Comparison of ENCODE assay signal across 1 cellular context in the genomic region with DNA sequence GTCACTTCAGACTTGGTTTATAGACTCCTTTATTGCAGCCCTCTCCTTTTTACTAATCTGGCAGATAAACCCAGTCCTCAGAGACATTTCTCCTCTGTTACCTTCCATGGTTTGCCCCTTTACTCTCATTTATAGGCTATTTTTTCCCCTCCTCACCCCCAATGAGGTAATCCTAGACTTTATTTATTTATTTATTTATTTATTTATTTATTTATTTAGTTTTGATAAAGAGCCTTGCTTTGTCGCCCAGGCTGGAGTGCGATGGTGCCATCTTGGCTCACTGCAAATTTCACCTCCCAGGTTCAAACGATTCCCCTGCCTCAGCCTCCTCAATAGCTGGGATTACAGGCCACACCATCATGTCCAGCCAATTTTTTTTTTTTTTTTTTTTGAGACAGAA.
TF ChIP-seq lines count a peak whose summit lies in the region.

No MANE protein-coding gene starts in this region.

TF ChIP-seq in HEK293, 187 proteins besides CTCF, POLR2A, EP300 and RAD21 (continued from another document and continues in another):
- TF ChIP-seq, protein P1, sequence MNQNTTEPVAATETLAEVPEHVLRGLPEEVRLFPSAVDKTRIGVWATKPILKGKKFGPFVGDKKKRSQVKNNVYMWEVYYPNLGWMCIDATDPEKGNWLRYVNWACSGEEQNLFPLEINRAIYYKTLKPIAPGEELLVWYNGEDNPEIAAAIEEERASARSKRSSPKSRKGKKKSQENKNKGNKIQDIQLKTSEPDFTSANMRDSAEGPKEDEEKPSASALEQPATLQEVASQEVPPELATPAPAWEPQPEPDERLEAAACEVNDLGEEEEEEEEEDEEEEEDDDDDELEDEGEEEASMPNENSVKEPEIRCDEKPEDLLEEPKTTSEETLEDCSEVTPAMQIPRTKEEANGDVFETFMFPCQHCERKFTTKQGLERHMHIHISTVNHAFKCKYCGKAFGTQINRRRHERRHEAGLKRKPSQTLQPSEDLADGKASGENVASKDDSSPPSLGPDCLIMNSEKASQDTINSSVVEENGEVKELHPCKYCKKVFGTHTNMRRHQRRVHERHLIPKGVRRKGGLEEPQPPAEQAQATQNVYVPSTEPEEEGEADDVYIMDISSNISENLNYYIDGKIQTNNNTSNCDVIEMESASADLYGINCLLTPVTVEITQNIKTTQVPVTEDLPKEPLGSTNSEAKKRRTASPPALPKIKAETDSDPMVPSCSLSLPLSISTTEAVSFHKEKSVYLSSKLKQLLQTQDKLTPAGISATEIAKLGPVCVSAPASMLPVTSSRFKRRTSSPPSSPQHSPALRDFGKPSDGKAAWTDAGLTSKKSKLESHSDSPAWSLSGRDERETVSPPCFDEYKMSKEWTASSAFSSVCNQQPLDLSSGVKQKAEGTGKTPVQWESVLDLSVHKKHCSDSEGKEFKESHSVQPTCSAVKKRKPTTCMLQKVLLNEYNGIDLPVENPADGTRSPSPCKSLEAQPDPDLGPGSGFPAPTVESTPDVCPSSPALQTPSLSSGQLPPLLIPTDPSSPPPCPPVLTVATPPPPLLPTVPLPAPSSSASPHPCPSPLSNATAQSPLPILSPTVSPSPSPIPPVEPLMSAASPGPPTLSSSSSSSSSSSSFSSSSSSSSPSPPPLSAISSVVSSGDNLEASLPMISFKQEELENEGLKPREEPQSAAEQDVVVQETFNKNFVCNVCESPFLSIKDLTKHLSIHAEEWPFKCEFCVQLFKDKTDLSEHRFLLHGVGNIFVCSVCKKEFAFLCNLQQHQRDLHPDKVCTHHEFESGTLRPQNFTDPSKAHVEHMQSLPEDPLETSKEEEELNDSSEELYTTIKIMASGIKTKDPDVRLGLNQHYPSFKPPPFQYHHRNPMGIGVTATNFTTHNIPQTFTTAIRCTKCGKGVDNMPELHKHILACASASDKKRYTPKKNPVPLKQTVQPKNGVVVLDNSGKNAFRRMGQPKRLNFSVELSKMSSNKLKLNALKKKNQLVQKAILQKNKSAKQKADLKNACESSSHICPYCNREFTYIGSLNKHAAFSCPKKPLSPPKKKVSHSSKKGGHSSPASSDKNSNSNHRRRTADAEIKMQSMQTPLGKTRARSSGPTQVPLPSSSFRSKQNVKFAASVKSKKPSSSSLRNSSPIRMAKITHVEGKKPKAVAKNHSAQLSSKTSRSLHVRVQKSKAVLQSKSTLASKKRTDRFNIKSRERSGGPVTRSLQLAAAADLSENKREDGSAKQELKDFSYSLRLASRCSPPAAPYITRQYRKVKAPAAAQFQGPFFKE (tag by site-specific recombination; IDR thresholded peaks at IDR 0.05; ENCODE audit: borderline replicate concordance), result no peak
- TF ChIP-seq ZNF621 (tag by site-specific recombination; IDR thresholded peaks at IDR 0.05), result no peak
- no peak for TF ChIP-seq ZNF211 (tag by site-specific recombination; IDR thresholded peaks at IDR 0.05; ENCODE audit: low read depth)
- TF ChIP-seq, protein P2, sequence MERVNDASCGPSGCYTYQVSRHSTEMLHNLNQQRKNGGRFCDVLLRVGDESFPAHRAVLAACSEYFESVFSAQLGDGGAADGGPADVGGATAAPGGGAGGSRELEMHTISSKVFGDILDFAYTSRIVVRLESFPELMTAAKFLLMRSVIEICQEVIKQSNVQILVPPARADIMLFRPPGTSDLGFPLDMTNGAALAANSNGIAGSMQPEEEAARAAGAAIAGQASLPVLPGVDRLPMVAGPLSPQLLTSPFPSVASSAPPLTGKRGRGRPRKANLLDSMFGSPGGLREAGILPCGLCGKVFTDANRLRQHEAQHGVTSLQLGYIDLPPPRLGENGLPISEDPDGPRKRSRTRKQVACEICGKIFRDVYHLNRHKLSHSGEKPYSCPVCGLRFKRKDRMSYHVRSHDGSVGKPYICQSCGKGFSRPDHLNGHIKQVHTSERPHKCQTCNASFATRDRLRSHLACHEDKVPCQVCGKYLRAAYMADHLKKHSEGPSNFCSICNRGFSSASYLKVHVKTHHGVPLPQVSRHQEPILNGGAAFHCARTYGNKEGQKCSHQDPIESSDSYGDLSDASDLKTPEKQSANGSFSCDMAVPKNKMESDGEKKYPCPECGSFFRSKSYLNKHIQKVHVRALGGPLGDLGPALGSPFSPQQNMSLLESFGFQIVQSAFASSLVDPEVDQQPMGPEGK (tag by site-specific recombination; IDR thresholded peaks at IDR 0.05), result no peak
- no peak for TF ChIP-seq ZBTB20 (tag by site-specific recombination; IDR thresholded peaks at IDR 0.05)
- no peak for TF ChIP-seq ZNF76 (tag by site-specific recombination; IDR thresholded peaks at IDR 0.05; ENCODE audit: borderline replicate concordance, low read depth)
- no peak for TF ChIP-seq SCRT2 (tag by site-specific recombination; IDR thresholded peaks at IDR 0.05)
- TF ChIP-seq ZNF221 (tag by site-specific recombination; IDR thresholded peaks at IDR 0.05; ENCODE audit: borderline replicate concordance), result no peak
- no peak for TF ChIP-seq YY2 (tag by site-specific recombination; IDR thresholded peaks at IDR 0.05)
- no peak for TF ChIP-seq EGR2 (tag by site-specific recombination; IDR thresholded peaks at IDR 0.05; ENCODE audit: low read depth)
- TF ChIP-seq ZNF132 (tag by site-specific recombination; IDR thresholded peaks at IDR 0.05; ENCODE audit: borderline replicate concordance), result no peak
- no peak for TF ChIP-seq ZNF184 (tag by site-specific recombination; IDR thresholded peaks at IDR 0.05)
- TF ChIP-seq SP2 (tag by site-specific recombination; IDR thresholded peaks at IDR 0.05), result no peak
- peak; percentile 84 for TF ChIP-seq ZNF426 (tag by site-specific recombination; IDR thresholded peaks at IDR 0.05)
- no peak for TF ChIP-seq ZFP41 (tag by site-specific recombination; IDR thresholded peaks at IDR 0.05; ENCODE audit: borderline replicate concordance)
- no peak for TF ChIP-seq ZSCAN16 (tag by site-specific recombination; IDR thresholded peaks at IDR 0.05)
- TF ChIP-seq, protein P3, sequence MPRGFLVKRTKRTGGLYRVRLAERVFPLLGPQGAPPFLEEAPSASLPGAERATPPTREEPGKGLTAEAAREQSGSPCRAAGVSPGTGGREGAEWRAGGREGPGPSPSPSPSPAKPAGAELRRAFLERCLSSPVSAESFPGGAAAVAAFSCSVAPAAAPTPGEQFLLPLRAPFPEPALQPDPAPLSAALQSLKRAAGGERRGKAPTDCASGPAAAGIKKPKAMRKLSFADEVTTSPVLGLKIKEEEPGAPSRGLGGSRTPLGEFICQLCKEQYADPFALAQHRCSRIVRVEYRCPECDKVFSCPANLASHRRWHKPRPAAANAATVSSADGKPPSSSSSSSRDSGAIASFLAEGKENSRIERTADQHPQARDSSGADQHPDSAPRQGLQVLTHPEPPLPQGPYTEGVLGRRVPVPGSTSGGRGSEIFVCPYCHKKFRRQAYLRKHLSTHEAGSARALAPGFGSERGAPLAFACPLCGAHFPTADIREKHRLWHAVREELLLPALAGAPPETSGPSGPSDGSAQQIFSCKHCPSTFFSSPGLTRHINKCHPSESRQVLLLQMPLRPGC (tag by site-specific recombination; IDR thresholded peaks at IDR 0.05), result no peak
- TF ChIP-seq ZNF274 (IDR thresholded peaks at IDR 0.05; ENCODE audit: low read length), result no peak
- TF ChIP-seq ZNF274 (tag by site-specific recombination; IDR thresholded peaks at IDR 0.05; ENCODE audit: borderline replicate concordance), result no peak
- no peak for TF ChIP-seq ZNF175 (tag by site-specific recombination; IDR thresholded peaks at IDR 0.05)
- TF ChIP-seq MYNN (tag by site-specific recombination; IDR thresholded peaks at IDR 0.05; ENCODE audit: borderline replicate concordance), result no peak
- TF ChIP-seq ZEB2 (tag by site-specific recombination; IDR thresholded peaks at IDR 0.05), result no peak
- peak; percentile 52; the same call in 1 of the 2 replicates for TF ChIP-seq ZXDB (tag by site-specific recombination; IDR thresholded peaks at IDR 0.05)
- TF ChIP-seq, protein P4, sequence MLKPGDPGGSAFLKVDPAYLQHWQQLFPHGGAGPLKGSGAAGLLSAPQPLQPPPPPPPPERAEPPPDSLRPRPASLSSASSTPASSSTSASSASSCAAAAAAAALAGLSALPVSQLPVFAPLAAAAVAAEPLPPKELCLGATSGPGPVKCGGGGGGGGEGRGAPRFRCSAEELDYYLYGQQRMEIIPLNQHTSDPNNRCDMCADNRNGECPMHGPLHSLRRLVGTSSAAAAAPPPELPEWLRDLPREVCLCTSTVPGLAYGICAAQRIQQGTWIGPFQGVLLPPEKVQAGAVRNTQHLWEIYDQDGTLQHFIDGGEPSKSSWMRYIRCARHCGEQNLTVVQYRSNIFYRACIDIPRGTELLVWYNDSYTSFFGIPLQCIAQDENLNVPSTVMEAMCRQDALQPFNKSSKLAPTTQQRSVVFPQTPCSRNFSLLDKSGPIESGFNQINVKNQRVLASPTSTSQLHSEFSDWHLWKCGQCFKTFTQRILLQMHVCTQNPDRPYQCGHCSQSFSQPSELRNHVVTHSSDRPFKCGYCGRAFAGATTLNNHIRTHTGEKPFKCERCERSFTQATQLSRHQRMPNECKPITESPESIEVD (tag by site-specific recombination; IDR thresholded peaks at IDR 0.05), result no peak
- TF ChIP-seq ZNF366 (tag by site-specific recombination; conservative IDR thresholded peaks at IDR 0.05), result no peak
- TF ChIP-seq, protein P5, sequence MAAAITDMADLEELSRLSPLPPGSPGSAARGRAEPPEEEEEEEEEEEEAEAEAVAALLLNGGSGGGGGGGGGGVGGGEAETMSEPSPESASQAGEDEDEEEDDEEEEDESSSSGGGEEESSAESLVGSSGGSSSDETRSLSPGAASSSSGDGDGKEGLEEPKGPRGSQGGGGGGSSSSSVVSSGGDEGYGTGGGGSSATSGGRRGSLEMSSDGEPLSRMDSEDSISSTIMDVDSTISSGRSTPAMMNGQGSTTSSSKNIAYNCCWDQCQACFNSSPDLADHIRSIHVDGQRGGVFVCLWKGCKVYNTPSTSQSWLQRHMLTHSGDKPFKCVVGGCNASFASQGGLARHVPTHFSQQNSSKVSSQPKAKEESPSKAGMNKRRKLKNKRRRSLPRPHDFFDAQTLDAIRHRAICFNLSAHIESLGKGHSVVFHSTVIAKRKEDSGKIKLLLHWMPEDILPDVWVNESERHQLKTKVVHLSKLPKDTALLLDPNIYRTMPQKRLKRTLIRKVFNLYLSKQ (tag by site-specific recombination; IDR thresholded peaks at IDR 0.05; ENCODE audit: borderline replicate concordance), result 0 out of 2 replicates have a peak, but pooled peaks have one; percentile 15
- no peak for TF ChIP-seq ZNF2 (tag by site-specific recombination; IDR thresholded peaks at IDR 0.05)
- TF ChIP-seq ZNF121 (tag by site-specific recombination; IDR thresholded peaks at IDR 0.05), result no peak
- TF ChIP-seq ZNF324 (tag by site-specific recombination; IDR thresholded peaks at IDR 0.05), result no peak
- TF ChIP-seq, protein P6, sequence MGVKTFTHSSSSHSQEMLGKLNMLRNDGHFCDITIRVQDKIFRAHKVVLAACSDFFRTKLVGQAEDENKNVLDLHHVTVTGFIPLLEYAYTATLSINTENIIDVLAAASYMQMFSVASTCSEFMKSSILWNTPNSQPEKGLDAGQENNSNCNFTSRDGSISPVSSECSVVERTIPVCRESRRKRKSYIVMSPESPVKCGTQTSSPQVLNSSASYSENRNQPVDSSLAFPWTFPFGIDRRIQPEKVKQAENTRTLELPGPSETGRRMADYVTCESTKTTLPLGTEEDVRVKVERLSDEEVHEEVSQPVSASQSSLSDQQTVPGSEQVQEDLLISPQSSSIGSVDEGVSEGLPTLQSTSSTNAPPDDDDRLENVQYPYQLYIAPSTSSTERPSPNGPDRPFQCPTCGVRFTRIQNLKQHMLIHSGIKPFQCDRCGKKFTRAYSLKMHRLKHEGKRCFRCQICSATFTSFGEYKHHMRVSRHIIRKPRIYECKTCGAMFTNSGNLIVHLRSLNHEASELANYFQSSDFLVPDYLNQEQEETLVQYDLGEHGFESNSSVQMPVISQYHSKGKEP (tag by site-specific recombination; IDR thresholded peaks at IDR 0.05), result no peak
- no peak for TF ChIP-seq ZFP3 (tag by site-specific recombination; IDR thresholded peaks at IDR 0.05; ENCODE audit: low read depth)
- TF ChIP-seq ZNF510 (tag by site-specific recombination; IDR thresholded peaks at IDR 0.05; ENCODE audit: insufficient replicate concordance), result peak; percentile 73
- no peak for TF ChIP-seq OSR2 (tag by site-specific recombination; IDR thresholded peaks at IDR 0.05)
- TF ChIP-seq ZNF585B (tag by site-specific recombination; IDR thresholded peaks at IDR 0.05), result no peak
- no peak for TF ChIP-seq ZNF423 (tag by site-specific recombination; IDR thresholded peaks at IDR 0.05)
- no peak for TF ChIP-seq ZNF112 (tag by site-specific recombination; IDR thresholded peaks at IDR 0.05)
- TF ChIP-seq SALL2 (tag by site-specific recombination; IDR thresholded peaks at IDR 0.05; ENCODE audit: borderline replicate concordance), result no peak
- TF ChIP-seq GLIS2 (tag by site-specific recombination; IDR thresholded peaks at IDR 0.05), result no peak
- TF ChIP-seq, protein P7, sequence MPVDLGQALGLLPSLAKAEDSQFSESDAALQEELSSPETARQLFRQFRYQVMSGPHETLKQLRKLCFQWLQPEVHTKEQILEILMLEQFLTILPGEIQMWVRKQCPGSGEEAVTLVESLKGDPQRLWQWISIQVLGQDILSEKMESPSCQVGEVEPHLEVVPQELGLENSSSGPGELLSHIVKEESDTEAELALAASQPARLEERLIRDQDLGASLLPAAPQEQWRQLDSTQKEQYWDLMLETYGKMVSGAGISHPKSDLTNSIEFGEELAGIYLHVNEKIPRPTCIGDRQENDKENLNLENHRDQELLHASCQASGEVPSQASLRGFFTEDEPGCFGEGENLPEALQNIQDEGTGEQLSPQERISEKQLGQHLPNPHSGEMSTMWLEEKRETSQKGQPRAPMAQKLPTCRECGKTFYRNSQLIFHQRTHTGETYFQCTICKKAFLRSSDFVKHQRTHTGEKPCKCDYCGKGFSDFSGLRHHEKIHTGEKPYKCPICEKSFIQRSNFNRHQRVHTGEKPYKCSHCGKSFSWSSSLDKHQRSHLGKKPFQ (tag by site-specific recombination; IDR thresholded peaks at IDR 0.05), result no peak
- TF ChIP-seq SP3 (tag by site-specific recombination; IDR thresholded peaks at IDR 0.05), result no peak
- no peak for TF ChIP-seq KLF10 (tag by site-specific recombination; IDR thresholded peaks at IDR 0.05)
- TF ChIP-seq ZNF624 (tag by site-specific recombination; IDR thresholded peaks at IDR 0.05), result no peak
- peak; percentile 26; the same call in 1 of the 2 replicates for TF ChIP-seq ZNF501 (tag by site-specific recombination; IDR thresholded peaks at IDR 0.05)
- TF ChIP-seq ZNF654 (tag by site-specific recombination; IDR thresholded peaks at IDR 0.05; ENCODE audit: low read depth), result peak; percentile 31; the same call in 1 of the 2 replicates
- TF ChIP-seq GFI1B (tag by site-specific recombination; IDR thresholded peaks at IDR 0.05), result no peak
- no peak for TF ChIP-seq ZFHX2 (tag by site-specific recombination; conservative IDR thresholded peaks at IDR 0.05)
- 0 out of 2 replicates have a peak, but pooled peaks have one; percentile 35 for TF ChIP-seq RBAK (tag by site-specific recombination; IDR thresholded peaks at IDR 0.05)
- TF ChIP-seq, protein P8, sequence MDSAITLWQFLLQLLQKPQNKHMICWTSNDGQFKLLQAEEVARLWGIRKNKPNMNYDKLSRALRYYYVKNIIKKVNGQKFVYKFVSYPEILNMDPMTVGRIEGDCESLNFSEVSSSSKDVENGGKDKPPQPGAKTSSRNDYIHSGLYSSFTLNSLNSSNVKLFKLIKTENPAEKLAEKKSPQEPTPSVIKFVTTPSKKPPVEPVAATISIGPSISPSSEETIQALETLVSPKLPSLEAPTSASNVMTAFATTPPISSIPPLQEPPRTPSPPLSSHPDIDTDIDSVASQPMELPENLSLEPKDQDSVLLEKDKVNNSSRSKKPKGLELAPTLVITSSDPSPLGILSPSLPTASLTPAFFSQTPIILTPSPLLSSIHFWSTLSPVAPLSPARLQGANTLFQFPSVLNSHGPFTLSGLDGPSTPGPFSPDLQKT (IDR thresholded peaks at IDR 0.05; ENCODE audit: borderline replicate concordance, low read depth, low read length), result no peak
- TF ChIP-seq ZNF311 (tag by site-specific recombination; IDR thresholded peaks at IDR 0.05; ENCODE audit: borderline replicate concordance), result no peak
- no peak; the same call in 1 of the 2 replicates for TF ChIP-seq MZF1 (tag by site-specific recombination; IDR thresholded peaks at IDR 0.05; ENCODE audit: borderline replicate concordance)
